Comparison of ENCODE assay signal across 12 cellular contexts in genomic region chr14:90344920-90345557, GRCh38. TPM values are rescaled to one million over a fixed set of nuclear protein-coding genes. Genes with fewer than 3 reads are reported as not detected.
DNase-seq lines count a peak whose midpoint lies in the region; FAIRE-seq and TF ChIP-seq lines count a peak whose summit lies in the region.
"Had no signal": no experiment of that assay in that cellular context is flagged by ENCODE, and none has a peak within 500 bp of the region (broad histone marks: within the 10 kb centered on the region; RNA-seq: fewer than 3 reads in every experiment).

No MANE protein-coding gene starts in this region.

- H3K4me3 Mint-ChIP-seq in CD8-positive, alpha-beta memory T cell: no peak overlapping the region
- H3K4me3 Mint-ChIP-seq: CD14-positive monocyte had no signal

- H3K4me1 Mint-ChIP-seq in CD8-positive, alpha-beta memory T cell: no peaks in the 10 kb centered on the region

- no peak for TF ChIP-seq CTCF in choroid plexus epithelial cell (conservative IDR thresholded peaks at IDR 0.05; ENCODE audit: low read depth, low read length)
- TF ChIP-seq CTCF in keratinocyte (optimal IDR thresholded peaks at IDR 0.05 in 1 of 3, IDR thresholded peaks at IDR 0.05 in 1 of 3, conservative IDR thresholded peaks at IDR 0.05 in 1 of 3; ENCODE audit: extremely low read depth in 1 of 3, insufficient read depth in 2 of 3, low read length in 3 of 3): no peak
- TF ChIP-seq CTCF in ovary (IDR thresholded peaks at IDR 0.05): no peak

- no peak for TF ChIP-seq POLR2A in ovary (IDR thresholded peaks at IDR 0.05)

- H3K27ac ChIP-seq in keratinocyte (ENCODE audit: control insufficient read depth, insufficient read depth, low read length) (no peak overlapping the region), ovary (no peak overlapping the region)
- H3K27ac ChIP-seq in CD8-positive, alpha-beta memory T cell (ENCODE audit: low read depth, low read length): no peak overlapping the region
- H3K27ac ChIP-seq: HL-60 had no signal

- no peak overlapping the region for H3K27ac Mint-ChIP-seq in CD8-positive, alpha-beta memory T cell
- H3K27ac Mint-ChIP-seq: CD14-positive monocyte had no signal

- peak; percentile 98 for FAIRE-seq in keratinocyte (lab: Jason Lieb, UNC)
- FAIRE-seq: G401.6, GM12891 had no signal

- no peaks in the 10 kb centered on the region for H3K79me2 ChIP-seq in keratinocyte (ENCODE audit: control insufficient read depth, insufficient read depth, low read length)

- dilution Hi-C loops in keratinocyte (cut with MboI; ENCODE audit: extremely low pct_ligation_motif_present, low sequenced_read_pairs): no loop called here

- H3K9me3 Mint-ChIP-seq in CD8-positive, alpha-beta memory T cell: no peaks in the 10 kb centered on the region

- in situ Hi-C loops in G401 (cut with HindIII; ENCODE audit: low sequenced_read_pairs): no loop called here

- CTCF ChIA-PET in CD8-positive, alpha-beta memory T cell (lab: Charles Lee): no interaction called here

- H3K9me3 ChIP-seq in keratinocyte (ENCODE audit: control insufficient read depth, low read depth, low read length) (no peaks in the 10 kb centered on the region), ovary (no peaks in the 10 kb centered on the region)
- H3K9me3 ChIP-seq in CD8-positive, alpha-beta memory T cell (ENCODE audit: low read length): no peaks in the 10 kb centered on the region

- H3K4me3 ChIP-seq in choroid plexus epithelial cell (ENCODE audit: low read depth, low read length): no peak overlapping the region
- no peak overlapping the region for H3K4me3 ChIP-seq in keratinocyte (ENCODE audit: control insufficient read depth in 2 of 3, extremely low read depth in 1 of 3, insufficient read depth in 2 of 3, low read depth in 1 of 3, low read length in 3 of 3)
- no peak overlapping the region for H3K4me3 ChIP-seq in CD8-positive, alpha-beta memory T cell (ENCODE audit: low read length)
- H3K4me3 ChIP-seq in ovary: no peak overlapping the region

- peak overlapping the region; percentile 27 for H3K4me2 ChIP-seq in keratinocyte (ENCODE audit: control insufficient read depth, extremely low read depth, insufficient read depth, low read depth, low read length)

- no peaks in the 10 kb centered on the region for H4K20me1 ChIP-seq in keratinocyte (ENCODE audit: control insufficient read depth, extremely low read depth, insufficient read depth, low read length)

- H2AFZ ChIP-seq in keratinocyte (ENCODE audit: control insufficient read depth, low read length): no peak overlapping the region

- no peaks in the 10 kb centered on the region for H3K36me3 Mint-ChIP-seq in CD8-positive, alpha-beta memory T cell
- H3K36me3 Mint-ChIP-seq: CD14-positive monocyte had no signal

- POLR2A ChIA-PET in CD8-positive, alpha-beta memory T cell (lab: Charles Lee): interaction anchor here (0.6 kb wide), 1 partner anchor 14 kb away, joined by 3 read pairs; no protein-coding TSS in a partner anchor

- WGBS in ovary, 3 donors: 32 to 53% (median 36%) methylated on average over 4 of the region's 4 CpGs

- H3K36me3 ChIP-seq in keratinocyte (ENCODE audit: control insufficient read depth in 2 of 2, extremely low read depth in 1 of 2, insufficient read depth in 2 of 2, low read length in 2 of 2) (no peaks in the 10 kb centered on the region), ovary (no peaks in the 10 kb centered on the region)
- no peaks in the 10 kb centered on the region for H3K36me3 ChIP-seq in CD8-positive, alpha-beta memory T cell (ENCODE audit: insufficient read depth, low read length)

- H3K9me1 ChIP-seq in keratinocyte (ENCODE audit: control insufficient read depth, extremely low read depth, insufficient read depth, low read length): no peaks in the 10 kb centered on the region

- no peak overlapping the region for H3K9ac ChIP-seq in keratinocyte (ENCODE audit: control insufficient read depth, extremely low read depth, insufficient read depth, low read length)

- H3K4me1 ChIP-seq in keratinocyte (ENCODE audit: control insufficient read depth, extremely low read depth, insufficient read depth, low read length) (peaks cover 12% of the 10 kb centered on the region), ovary (ENCODE audit: insufficient read depth) (no peaks in the 10 kb centered on the region)
- no peaks in the 10 kb centered on the region for H3K4me1 ChIP-seq in CD8-positive, alpha-beta memory T cell (ENCODE audit: insufficient read depth, low read length)

- DNase-seq in G401 (ENCODE audit: low spot score) (peak; percentile 34), NCI-H69 (lab: John Stamatoyannopoulos, UW) (peak; percentile 39), choroid plexus epithelial cell (ENCODE audit: low read depth) (peak; percentile 18), keratinocyte (ENCODE audit: low read depth, low spot score) (no peak), amygdala (lab: John Stamatoyannopoulos, UW) (no peak), SHP77 treated with DMSO at 0.1 percent for 48 hours (lab: John Stamatoyannopoulos, UW) (no peak), ovary (no peak)
- DNase-seq in CD8-positive, alpha-beta memory T cell: no peak

- no peak for TF ChIP-seq EP300 in ovary (IDR thresholded peaks at IDR 0.05)

- intact Hi-C loops in ovary (cut with DNase I): no loop called here

- H3K27me3 Mint-ChIP-seq in CD8-positive, alpha-beta memory T cell: peaks cover 4 to 8% of the 10 kb centered on the region in 2 donors

- H3K27me3 ChIP-seq in keratinocyte (ENCODE audit: control insufficient read depth, extremely low read depth, insufficient read depth, low read length): no peaks in the 10 kb centered on the region
- H3K27me3 ChIP-seq in CD8-positive, alpha-beta memory T cell (ENCODE audit: insufficient read depth, low read length, poor library complexity, severe bottlenecking): no peaks in the 10 kb centered on the region
- H3K27me3 ChIP-seq in ovary: no peaks in the 10 kb centered on the region

RNA-seq across cellular contexts. Expression of gene NRDE2, which starts 13.3 kb away (rescaled TPM):
- 15.4 and 18.1 TPM in 2 replicates for total RNA-seq in G401 (2014; rRNA removed; shearing (Covaris generic))
- polyA plus RNA-seq in keratinocyte (8.5 to 9.2 TPM (median 8.6 TPM) in 3 replicates), ovary (1 to 10 TPM; 7.7 to 9.3 TPM)
- 33.2 TPM for polyA plus RNA-seq in keratinocyte (2011; ENCODE audit: low read depth)
- polyA plus RNA-seq in keratinocyte (2011; cell fraction: cytosol; rRNA removed): 3.9 and 5.1 TPM in 2 replicates
- 21.5 and 22.6 TPM in 2 replicates for polyA plus RNA-seq in keratinocyte (2011; cell fraction: nucleus; rRNA removed)
- 5.9 and 9.9 TPM in 2 replicates for polyA plus RNA-seq in keratinocyte (2012; ENCODE audit: low replicate concordance)
- polyA minus RNA-seq in keratinocyte: 8.3 to 15.3 TPM (median 14.3 TPM) in 3 replicates
- polyA minus RNA-seq in keratinocyte (2011; cell fraction: cytosol; rRNA and poly(A)+ RNA removed): 3.1 TPM
- polyA minus RNA-seq in keratinocyte (2011; cell fraction: nucleus; rRNA and poly(A)+ RNA removed): 13.0 and 22.1 TPM in 2 replicates
- 10 to 100 TPM; 25.8 to 28.7 TPM for total RNA-seq in CD8-positive, alpha-beta memory T cell
- polyA plus RNA-seq in CD8-positive, alpha-beta memory T cell: 10.7 TPM
- 10 to 100 TPM in 6 of 7 donors, 1 to 10 TPM in 1; 9.9 to 28.5 (median 16.3) TPM for total RNA-seq in ovary

RNA-seq across cellular contexts. Expression of gene CALM1, which starts 51.8 kb away (rescaled TPM):
- total RNA-seq in G401 (2014; rRNA removed; shearing (Covaris generic)): 159 and 239 TPM in 2 replicates
- polyA plus RNA-seq in keratinocyte (309 to 682 TPM (median 575 TPM) in 3 replicates), ovary (100 to 1,000 TPM; 143 to 514 TPM)
- polyA plus RNA-seq in keratinocyte (2011; ENCODE audit: low read depth): 520 TPM
- polyA plus RNA-seq in keratinocyte (2011; cell fraction: cytosol; rRNA removed): 438 and 677 TPM in 2 replicates
- 203 and 281 TPM in 2 replicates for polyA plus RNA-seq in keratinocyte (2011; cell fraction: nucleus; rRNA removed)
- polyA plus RNA-seq in keratinocyte (2012; ENCODE audit: low replicate concordance): 291 and 552 TPM in 2 replicates
- 77.3 to 499 TPM (median 297 TPM) in 3 replicates for polyA minus RNA-seq in keratinocyte
- polyA minus RNA-seq in keratinocyte (2011; cell fraction: cytosol; rRNA and poly(A)+ RNA removed): 633 TPM
- polyA minus RNA-seq in keratinocyte (2011; cell fraction: nucleus; rRNA and poly(A)+ RNA removed): 116 and 121 TPM in 2 replicates
- 100 to 1,000 TPM; 575 to 587 TPM for total RNA-seq in CD8-positive, alpha-beta memory T cell
- polyA plus RNA-seq in CD8-positive, alpha-beta memory T cell: 3,107 TPM
- 100 to 1,000 TPM; 122 to 312 (median 225) TPM for total RNA-seq in ovary

Comparison
In these comparisons a context has a peak if more than half of its experiments do, and no peak if none do; other contexts are left out.
1. DNase-seq: peak in G401 (single experiment), NCI-H69 (single experiment) and choroid plexus epithelial cell (single experiment); none in keratinocyte (single experiment), amygdala (0 of 56), SHP77 treated with DMSO at 0.1 percent for 48 hours (single experiment), CD8-positive, alpha-beta memory T cell (0 of 5) and ovary (0 of 5).